In genomic region chr7:51121945-51122425, GRCh38 we compare ENCODE assay signal across 10 cellular contexts.
DNase-seq lines count a peak whose midpoint lies in the region; ATAC-seq and TF ChIP-seq lines count a peak whose summit lies in the region.
"Had no signal": no experiment of that assay in that cellular context is flagged by ENCODE, and none has a peak within 500 bp of the region (broad histone marks: within the 10 kb centered on the region; RNA-seq: fewer than 3 reads in every experiment).

No MANE protein-coding gene starts in this region.

- H3K4me3 Mint-ChIP-seq in activated naive CD8-positive, alpha-beta T cell, result peak overlapping the region; percentile 48
- H3K4me3 Mint-ChIP-seq in activated naive CD8-positive, alpha-beta T cell treated with anti-CD3 and anti-CD28 coated beads, Interleukin-2, amount 50 U/mL, for 24 hours, result no peak overlapping the region
- peak overlapping the region; percentile 33 for H3K4me3 Mint-ChIP-seq in activated B cell treated with CpG ODN at 0.5 μM for 24 hours
- H3K4me3 Mint-ChIP-seq in stimulated activated naive CD8-positive, alpha-beta T cell treated with anti-CD3 and anti-CD28 coated beads, Interleukin-15, amount 100 ng/mL, for 72 hours, result peak overlapping the region; percentile 50 to 55
- H3K4me3 Mint-ChIP-seq in effector memory CD8-positive, alpha-beta T cell, result peak overlapping the region in 1 of 2 donors; percentile 49

- H3K27ac ChIP-seq in right cardiac atrium (ENCODE audit: low read length), result peak overlapping the region; percentile 85
- H3K27ac ChIP-seq: testis had no signal

- H3K4me1 ChIP-seq in right cardiac atrium (ENCODE audit: control insufficient read depth, insufficient read depth, low read length), result no peaks in the 10 kb centered on the region
- H3K4me1 ChIP-seq: testis had no signal

- 7% methylated on average over 8 of the region's 8 CpGs for WGBS in right cardiac atrium

- POLR2A ChIA-PET in activated B cell treated with CpG ODN at 0.5 μM for 24 hours (lab: Charles Lee), result no interaction called here

- no peak for ATAC-seq in activated naive CD8-positive, alpha-beta T cell treated with anti-CD3 and anti-CD28 coated beads, Interleukin-2, amount 50 U/mL, for 24 hours
- ATAC-seq in activated B cell treated with CpG ODN at 0.5 μM for 24 hours (ENCODE audit: low read depth) (no peak), right cardiac atrium (peak; percentile 84 to 94)
- no peak for ATAC-seq in stimulated activated naive CD8-positive, alpha-beta T cell treated with anti-CD3 and anti-CD28 coated beads, Interleukin-15, amount 100 ng/mL, for 72 hours
- ATAC-seq in effector memory CD8-positive, alpha-beta T cell (replicated peaks), result no peak

- H3K27me3 ChIP-seq in right cardiac atrium (ENCODE audit: control insufficient read depth, insufficient read depth), result no peaks in the 10 kb centered on the region
- H3K27me3 ChIP-seq: MG63, testis had no signal

- CTCF ChIA-PET in activated B cell treated with CpG ODN at 0.5 μM for 24 hours (lab: Charles Lee), result no interaction called here

- DNase-seq in activated naive CD8-positive, alpha-beta T cell treated with anti-CD3 and anti-CD28 coated beads, Interleukin-2, amount 50 U/mL, for 24 hours, result no peak
- DNase-seq in activated B cell treated with CpG ODN at 0.5 μM for 24 hours, result no peak
- DNase-seq in right cardiac atrium, result peak; percentile 42 to 82 (median 77)
- DNase-seq in stimulated activated naive CD8-positive, alpha-beta T cell treated with anti-CD3 and anti-CD28 coated beads, Interleukin-15, amount 100 ng/mL, for 72 hours, result no peak
- no peak for DNase-seq in effector memory CD8-positive, alpha-beta T cell
- no peak for DNase-seq in SW 1271 (lab: John Stamatoyannopoulos, UW)
- DNase-seq in NK-92 treated with Interleukin-12 subunit alpha and Interleukin-12 subunit beta, amount 100 ng/mL, for 24 hours (lab: John Stamatoyannopoulos, UW), result no peak
- DNase-seq: MG63, testis had no signal

- TF ChIP-seq CTCF in activated B cell treated with CpG ODN at 0.5 μM for 24 hours (IDR thresholded peaks at IDR 0.05), result no peak

- H3K36me3 Mint-ChIP-seq in activated naive CD8-positive, alpha-beta T cell, result no peaks in the 10 kb centered on the region
- H3K36me3 Mint-ChIP-seq in activated naive CD8-positive, alpha-beta T cell treated with anti-CD3 and anti-CD28 coated beads, Interleukin-2, amount 50 U/mL, for 24 hours (ENCODE audit: low read depth), result no peaks in the 10 kb centered on the region
- no peaks in the 10 kb centered on the region for H3K36me3 Mint-ChIP-seq in activated B cell treated with CpG ODN at 0.5 μM for 24 hours (ENCODE audit: low read depth)
- H3K36me3 Mint-ChIP-seq in effector memory CD8-positive, alpha-beta T cell (ENCODE audit: insufficient read depth), result no peaks in the 10 kb centered on the region

- intact Hi-C loops in activated B cell treated with CpG ODN at 0.5 μM for 24 hours (cut with micrococcal nuclease) (no loop called here), right cardiac atrium (cut with DNase I) (loop anchor here in 2 of 4 donors (5.0 to 10.0 kb wide), 2 partner anchors 45 to 327 kb away; no protein-coding TSS in a partner anchor)

- H3K27ac Mint-ChIP-seq in activated naive CD8-positive, alpha-beta T cell, result no peak overlapping the region
- no peak overlapping the region for H3K27ac Mint-ChIP-seq in activated naive CD8-positive, alpha-beta T cell treated with anti-CD3 and anti-CD28 coated beads, Interleukin-2, amount 50 U/mL, for 24 hours
- no peak overlapping the region for H3K27ac Mint-ChIP-seq in activated B cell treated with CpG ODN at 0.5 μM for 24 hours
- H3K27ac Mint-ChIP-seq in stimulated activated naive CD8-positive, alpha-beta T cell treated with anti-CD3 and anti-CD28 coated beads, Interleukin-15, amount 100 ng/mL, for 72 hours, result peak overlapping the region in 1 of 2 donors; percentile 11
- H3K27ac Mint-ChIP-seq in effector memory CD8-positive, alpha-beta T cell, result peak overlapping the region in 1 of 2 donors; percentile 8

- no peak overlapping the region for H3K4me3 ChIP-seq in right cardiac atrium (ENCODE audit: low read length)
- H3K4me3 ChIP-seq: MG63, testis had no signal

- H3K9me3 ChIP-seq in right cardiac atrium (ENCODE audit: control insufficient read depth, low read length), result no peaks in the 10 kb centered on the region
- H3K9me3 ChIP-seq: MG63, testis had no signal

- H3K9me3 Mint-ChIP-seq in activated naive CD8-positive, alpha-beta T cell (ENCODE audit: low read depth), result no peaks in the 10 kb centered on the region
- H3K9me3 Mint-ChIP-seq in activated naive CD8-positive, alpha-beta T cell treated with anti-CD3 and anti-CD28 coated beads, Interleukin-2, amount 50 U/mL, for 24 hours, result no peaks in the 10 kb centered on the region
- H3K9me3 Mint-ChIP-seq in activated B cell treated with CpG ODN at 0.5 μM for 24 hours, result no peaks in the 10 kb centered on the region
- no peaks in the 10 kb centered on the region for H3K9me3 Mint-ChIP-seq in stimulated activated naive CD8-positive, alpha-beta T cell treated with anti-CD3 and anti-CD28 coated beads, Interleukin-15, amount 100 ng/mL, for 72 hours
- H3K9me3 Mint-ChIP-seq in effector memory CD8-positive, alpha-beta T cell, result no peaks in the 10 kb centered on the region

- no peaks in the 10 kb centered on the region for H3K27me3 Mint-ChIP-seq in activated naive CD8-positive, alpha-beta T cell
- H3K27me3 Mint-ChIP-seq in activated naive CD8-positive, alpha-beta T cell treated with anti-CD3 and anti-CD28 coated beads, Interleukin-2, amount 50 U/mL, for 24 hours, result peaks cover 4% of the 10 kb centered on the region
- H3K27me3 Mint-ChIP-seq in activated B cell treated with CpG ODN at 0.5 μM for 24 hours, result peaks cover 9% of the 10 kb centered on the region
- H3K27me3 Mint-ChIP-seq in stimulated activated naive CD8-positive, alpha-beta T cell treated with anti-CD3 and anti-CD28 coated beads, Interleukin-15, amount 100 ng/mL, for 72 hours, result no peaks in the 10 kb centered on the region
- H3K27me3 Mint-ChIP-seq in effector memory CD8-positive, alpha-beta T cell, result peaks cover 0 to 16% of the 10 kb centered on the region in 2 donors

- H3K4me1 Mint-ChIP-seq in activated naive CD8-positive, alpha-beta T cell (ENCODE audit: low read depth), result peaks cover 31% of the 10 kb centered on the region
- peaks cover 31% of the 10 kb centered on the region for H3K4me1 Mint-ChIP-seq in activated naive CD8-positive, alpha-beta T cell treated with anti-CD3 and anti-CD28 coated beads, Interleukin-2, amount 50 U/mL, for 24 hours
- peaks cover 6% of the 10 kb centered on the region for H3K4me1 Mint-ChIP-seq in activated B cell treated with CpG ODN at 0.5 μM for 24 hours
- H3K4me1 Mint-ChIP-seq in stimulated activated naive CD8-positive, alpha-beta T cell treated with anti-CD3 and anti-CD28 coated beads, Interleukin-15, amount 100 ng/mL, for 72 hours, result peaks cover 29% of the 10 kb centered on the region
- H3K4me1 Mint-ChIP-seq in effector memory CD8-positive, alpha-beta T cell (ENCODE audit: low read depth in 2 of 2), result peaks cover 0 to 2% of the 10 kb centered on the region in 2 donors

Comparison
In these comparisons a context has a peak if more than half of its experiments do, and no peak if none do; other contexts are left out.
1. ATAC-seq: peak in right cardiac atrium (2 of 2); none in activated naive CD8-positive, alpha-beta T cell treated with anti-CD3 and anti-CD28 coated beads, Interleukin-2, amount 50 U/mL, for 24 hours (single experiment), activated B cell treated with CpG ODN at 0.5 μM for 24 hours (single experiment), stimulated activated naive CD8-positive, alpha-beta T cell treated with anti-CD3 and anti-CD28 coated beads, Interleukin-15, amount 100 ng/mL, for 72 hours (single experiment) and effector memory CD8-positive, alpha-beta T cell (single experiment).
2. DNase-seq: peak in right cardiac atrium (3 of 3); none in activated naive CD8-positive, alpha-beta T cell treated with anti-CD3 and anti-CD28 coated beads, Interleukin-2, amount 50 U/mL, for 24 hours (single experiment), activated B cell treated with CpG ODN at 0.5 μM for 24 hours (single experiment), stimulated activated naive CD8-positive, alpha-beta T cell treated with anti-CD3 and anti-CD28 coated beads, Interleukin-15, amount 100 ng/mL, for 72 hours (0 of 2), effector memory CD8-positive, alpha-beta T cell (0 of 3), SW 1271 (0 of 2) and NK-92 treated with Interleukin-12 subunit alpha and Interleukin-12 subunit beta, amount 100 ng/mL, for 24 hours (single experiment).